12 cellular contexts compared by ENCODE assay signal in genomic region chr2:186641132-186641806, GRCh38. TPM values are rescaled to one million over a fixed set of nuclear protein-coding genes. Genes with fewer than 3 reads are reported as not detected.
A peak's percentile ranks its signal among the peaks of the same experiment; 100 is the strongest.
DNase-seq lines count a peak whose midpoint lies in the region; ATAC-seq and TF ChIP-seq lines count a peak whose summit lies in the region.
"Had no signal": no experiment of that assay in that cellular context is flagged by ENCODE, and none has a peak within 500 bp of the region (broad histone marks: within the 10 kb centered on the region; RNA-seq: fewer than 3 reads in every experiment).

No MANE protein-coding gene starts in this region.

- DNase-seq in fibroblast of villous mesenchyme (ENCODE audit: low read depth) (peak; percentile 4), gastrocnemius medialis (no peak)
- DNase-seq in stimulated activated naive B cell treated with anti-CD40 and anti-IgM and Interleukin-4, amounts not matched to agents 10 μg/mL and 1 μg/mL and 100 μg/mL, for 72 hours = no peak
- DNase-seq in CD4-positive, alpha-beta T cell = no peak
- DNase-seq in activated CD4-positive, alpha-beta T cell treated with anti-CD3 and anti-CD28 coated beads, Interleukin-2, amount 10 ng/mL, durations not matched to agents 7 days and 5 days = no peak
- DNase-seq: cortex of kidney; NK-92 treated with Interleukin-12 subunit alpha and Interleukin-12 subunit beta, amount 100 ng/mL, for 24 hours had no signal

- H3K4me3 ChIP-seq in fibroblast of villous mesenchyme (ENCODE audit: low read depth, low read length) (no peak overlapping the region), gastrocnemius medialis (no peak overlapping the region)
- H3K4me3 ChIP-seq: heart right ventricle had no signal

- POLR2A ChIA-PET in CD4-positive, alpha-beta T cell (lab: Charles Lee) = interaction anchor here (1.0 to 1.7 kb wide), 4 partner anchors 51 to 155 kb away, joined by 3 to 7 read pairs (median 4); partner anchors contain the start of genes ITGAV and ZC3H15
- POLR2A ChIA-PET in activated CD4-positive, alpha-beta T cell treated with anti-CD3 and anti-CD28 coated beads, Interleukin-2, amount 10 ng/mL, durations not matched to agents 7 days and 5 days (lab: Charles Lee) = no interaction called here

- in situ Hi-C loops in gastrocnemius medialis (cut with MboI; ENCODE audit: low sequenced_read_pairs in 4 of 4) = loop anchor here in 3 of 4 donors (5.0 to 10.0 kb wide), 2 partner anchors 136 to 139 kb away; no protein-coding TSS in a partner anchor

- CTCF ChIA-PET in CD4-positive, alpha-beta T cell (lab: Charles Lee) = interaction anchor here (0.6 to 2.2 kb wide), 8 partner anchors 8 to 188 kb away, joined by 3 to 16 read pairs (median 4); no protein-coding TSS in a partner anchor
- CTCF ChIA-PET in activated CD4-positive, alpha-beta T cell treated with anti-CD3 and anti-CD28 coated beads, Interleukin-2, amount 10 ng/mL, durations not matched to agents 7 days and 5 days (lab: Charles Lee) = interaction anchor here (0.6 to 1.5 kb wide), 6 partner anchors 32 to 180 kb away, joined by 3 to 5 read pairs (median 4); partner anchors contain the start of gene ZC3H15

- H3K4me3 Mint-ChIP-seq in stimulated activated naive B cell treated with anti-CD40 and anti-IgM and Interleukin-4, amounts not matched to agents 10 μg/mL and 1 μg/mL and 100 μg/mL, for 72 hours = no peak overlapping the region
- H3K4me3 Mint-ChIP-seq in CD4-positive, alpha-beta T cell = no peak overlapping the region
- H3K4me3 Mint-ChIP-seq in activated CD4-positive, alpha-beta T cell treated with anti-CD3 and anti-CD28 coated beads, Interleukin-2, amount 10 ng/mL, durations not matched to agents 7 days and 5 days = no peak overlapping the region
- H3K4me3 Mint-ChIP-seq: CD4-positive, alpha-beta memory T cell had no signal

- TF ChIP-seq POLR2A in gastrocnemius medialis (IDR thresholded peaks at IDR 0.05) = no peak

- ATAC-seq in GM18861 (IDR thresholded peaks at IDR 0.05; ENCODE audit: unreplicated experiment) (peak; percentile 16), GM21529 (IDR thresholded peaks at IDR 0.05; ENCODE audit: unreplicated experiment) (peak; percentile 30), HG03442 (IDR thresholded peaks at IDR 0.05; ENCODE audit: unreplicated experiment) (peak; percentile 7), gastrocnemius medialis (no peak)
- ATAC-seq in stimulated activated naive B cell treated with anti-CD40 and anti-IgM and Interleukin-4, amounts not matched to agents 10 μg/mL and 1 μg/mL and 100 μg/mL, for 72 hours (replicated peaks) = no peak
- ATAC-seq in CD4-positive, alpha-beta T cell (ENCODE audit: poor library complexity) = no peak

- intact Hi-C loops in CD4-positive, alpha-beta T cell (cut with DNase I, micrococcal nuclease) = loop anchor here in 1 of 2 experiments (1.0 kb wide), 1 partner anchor 137 kb away; no protein-coding TSS in a partner anchor
- intact Hi-C loops in gastrocnemius medialis (cut with DNase I; ENCODE audit: low total_unique reads) = loop anchor here (1.0 to 5.0 kb wide), 2 partner anchors 49 to 137 kb away; partner anchors contain the start of gene ITGAV

- no peaks in the 10 kb centered on the region for H3K4me1 ChIP-seq in gastrocnemius medialis

- peaks cover 0 to 4% of the 10 kb centered on the region in 2 donors for H3K4me1 Mint-ChIP-seq in stimulated activated naive B cell treated with anti-CD40 and anti-IgM and Interleukin-4, amounts not matched to agents 10 μg/mL and 1 μg/mL and 100 μg/mL, for 72 hours
- H3K4me1 Mint-ChIP-seq in CD4-positive, alpha-beta T cell (ENCODE audit: low read depth) = no peaks in the 10 kb centered on the region
- H3K4me1 Mint-ChIP-seq in activated CD4-positive, alpha-beta T cell treated with anti-CD3 and anti-CD28 coated beads, Interleukin-2, amount 10 ng/mL, durations not matched to agents 7 days and 5 days = peaks cover 20% of the 10 kb centered on the region

- peaks cover 3 to 6% of the 10 kb centered on the region in 2 donors for H3K36me3 Mint-ChIP-seq in stimulated activated naive B cell treated with anti-CD40 and anti-IgM and Interleukin-4, amounts not matched to agents 10 μg/mL and 1 μg/mL and 100 μg/mL, for 72 hours
- H3K36me3 Mint-ChIP-seq in CD4-positive, alpha-beta T cell (ENCODE audit: low read depth) = peaks cover 33% of the 10 kb centered on the region
- peaks cover 6% of the 10 kb centered on the region for H3K36me3 Mint-ChIP-seq in activated CD4-positive, alpha-beta T cell treated with anti-CD3 and anti-CD28 coated beads, Interleukin-2, amount 10 ng/mL, durations not matched to agents 7 days and 5 days (ENCODE audit: low read depth)

- TF ChIP-seq CTCF in fibroblast of villous mesenchyme (IDR thresholded peaks at IDR 0.05; ENCODE audit: insufficient read depth, low read depth, low read length) = no peak
- TF ChIP-seq CTCF in CD4-positive, alpha-beta T cell (IDR thresholded peaks at IDR 0.05) = no peak
- TF ChIP-seq CTCF in gastrocnemius medialis (IDR thresholded peaks at IDR 0.05 in 4 of 5, conservative IDR thresholded peaks at IDR 0.05 in 1 of 5) = no peak

- H3K36me3 ChIP-seq in gastrocnemius medialis = peaks cover 0 to 57% of the 10 kb centered on the region in 2 donors

- no peaks in the 10 kb centered on the region for H3K27me3 Mint-ChIP-seq in stimulated activated naive B cell treated with anti-CD40 and anti-IgM and Interleukin-4, amounts not matched to agents 10 μg/mL and 1 μg/mL and 100 μg/mL, for 72 hours
- H3K27me3 Mint-ChIP-seq in CD4-positive, alpha-beta T cell = no peaks in the 10 kb centered on the region
- no peaks in the 10 kb centered on the region for H3K27me3 Mint-ChIP-seq in activated CD4-positive, alpha-beta T cell treated with anti-CD3 and anti-CD28 coated beads, Interleukin-2, amount 10 ng/mL, durations not matched to agents 7 days and 5 days
- H3K27me3 Mint-ChIP-seq: CD4-positive, alpha-beta memory T cell had no signal

- no peaks in the 10 kb centered on the region for H3K9me3 ChIP-seq in CD4-positive, alpha-beta T cell (ENCODE audit: control insufficient read depth, low read length)
- no peaks in the 10 kb centered on the region for H3K9me3 ChIP-seq in gastrocnemius medialis
- H3K9me3 ChIP-seq: heart right ventricle had no signal

- H3K9me3 Mint-ChIP-seq in stimulated activated naive B cell treated with anti-CD40 and anti-IgM and Interleukin-4, amounts not matched to agents 10 μg/mL and 1 μg/mL and 100 μg/mL, for 72 hours = no peaks in the 10 kb centered on the region
- no peaks in the 10 kb centered on the region for H3K9me3 Mint-ChIP-seq in CD4-positive, alpha-beta T cell
- no peaks in the 10 kb centered on the region for H3K9me3 Mint-ChIP-seq in activated CD4-positive, alpha-beta T cell treated with anti-CD3 and anti-CD28 coated beads, Interleukin-2, amount 10 ng/mL, durations not matched to agents 7 days and 5 days
- H3K9me3 Mint-ChIP-seq: CD4-positive, alpha-beta memory T cell had no signal

- no peak overlapping the region for H3K27ac ChIP-seq in CD4-positive, alpha-beta T cell (ENCODE audit: low read depth, low read length)
- no peak overlapping the region for H3K27ac ChIP-seq in gastrocnemius medialis

- no peak overlapping the region for H3K27ac Mint-ChIP-seq in stimulated activated naive B cell treated with anti-CD40 and anti-IgM and Interleukin-4, amounts not matched to agents 10 μg/mL and 1 μg/mL and 100 μg/mL, for 72 hours
- no peak overlapping the region for H3K27ac Mint-ChIP-seq in CD4-positive, alpha-beta T cell
- no peak overlapping the region for H3K27ac Mint-ChIP-seq in activated CD4-positive, alpha-beta T cell treated with anti-CD3 and anti-CD28 coated beads, Interleukin-2, amount 10 ng/mL, durations not matched to agents 7 days and 5 days

- H3K27me3 ChIP-seq in CD4-positive, alpha-beta T cell (ENCODE audit: control insufficient read depth, insufficient read depth, low read length) = no peaks in the 10 kb centered on the region
- H3K27me3 ChIP-seq in gastrocnemius medialis = no peaks in the 10 kb centered on the region
- H3K27me3 ChIP-seq: heart right ventricle had no signal

RNA-seq across cellular contexts. Expression of gene ITGAV, which starts 51.4 kb away (rescaled TPM):
- total RNA-seq in fibroblast of villous mesenchyme (260 and 417 TPM in 2 replicates), gastrocnemius medialis (10 to 100 TPM; 30.0 to 63.1 (median 47.4) TPM)
- 1 to 10 TPM; 2.9 to 3.7 TPM for total RNA-seq in CD4-positive, alpha-beta T cell
- total RNA-seq in activated CD4-positive, alpha-beta T cell treated with anti-CD3 and anti-CD28 coated beads, Interleukin-2, amount 10 ng/mL, durations not matched to agents 7 days and 5 days = 1 to 10 TPM; 6.5 to 7.0 TPM

RNA-seq across cellular contexts. Expression of gene FAM171B, which starts 52.6 kb away (rescaled TPM):
- 20.0 and 29.4 TPM in 2 replicates for total RNA-seq in fibroblast of villous mesenchyme
- under 1 TPM; 0.03 to 0.08 TPM for total RNA-seq in CD4-positive, alpha-beta T cell
- under 1 TPM; 0.37 to 0.75 TPM for total RNA-seq in activated CD4-positive, alpha-beta T cell treated with anti-CD3 and anti-CD28 coated beads, Interleukin-2, amount 10 ng/mL, durations not matched to agents 7 days and 5 days
- total RNA-seq in gastrocnemius medialis = 1 to 10 TPM in 3 of 4 donors, under 1 TPM in 1; 0.63 to 2.4 (median 2.1) TPM

Comparison
In these comparisons a context has a peak if more than half of its experiments do, and no peak if none do; other contexts are left out.
1. ATAC-seq: peak in GM18861 (single experiment), GM21529 (single experiment) and HG03442 (single experiment); none in stimulated activated naive B cell treated with anti-CD40 and anti-IgM and Interleukin-4, amounts not matched to agents 10 μg/mL and 1 μg/mL and 100 μg/mL, for 72 hours (0 of 2), CD4-positive, alpha-beta T cell (single experiment) and gastrocnemius medialis (0 of 2).